ENCODE assay signal across 30 cellular contexts in the genomic region with DNA sequence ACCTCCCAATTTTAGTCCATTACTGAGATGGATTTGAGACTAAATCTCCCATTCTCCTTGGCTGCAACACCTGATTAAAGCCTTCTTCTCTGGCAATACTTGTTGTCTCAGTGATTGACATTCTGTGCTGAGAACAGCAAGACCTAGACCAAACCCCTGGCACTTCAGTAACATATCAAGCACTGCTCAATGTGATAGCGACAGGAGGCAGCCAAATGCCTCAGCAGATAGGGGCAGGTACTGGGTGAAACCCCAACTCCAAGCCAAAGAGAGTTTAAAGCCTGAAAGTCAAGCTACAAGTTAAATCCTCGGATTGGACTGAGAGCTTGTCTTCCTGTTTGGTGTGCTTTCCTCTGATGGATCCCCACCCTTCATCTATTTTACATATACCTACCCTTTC.
"Had no signal": no experiment of that assay in that cellular context is flagged by ENCODE, and none has a peak within 500 bp of the region (broad histone marks: within the 10 kb centered on the region; RNA-seq: fewer than 3 reads in every experiment).

No MANE protein-coding gene starts in this region.

- H3K36me3 Mint-ChIP-seq: activated naive CD4-positive, alpha-beta T cell treated with anti-CD3 and anti-CD28 coated beads, Interleukin-2, amount 10 ng/mL, durations not matched to agents 7 days and 5 days; activated naive CD8-positive, alpha-beta T cell treated with anti-CD3 and anti-CD28 coated beads, Interleukin-2, amount 10 ng/mL, durations not matched to agents 7 days and 5 days; natural killer cell treated with Interleukin-12 subunit alpha and Interleukin-12 subunit beta and Interleukin-15 and Interleukin-18, amount 100 ng/mL, for 72 hours had no signal

- DNase-seq: activated CD4-positive, alpha-beta T cell treated with anti-CD3 and anti-CD28 coated beads for 48 hours; activated CD4-positive, alpha-beta T cell treated with anti-CD3 and anti-CD28 coated beads, Interleukin-2, amount 50 U/mL, for 48 hours; activated CD8-positive, alpha-beta memory T cell treated with anti-CD3 and anti-CD28 coated beads for 24 hours; activated CD8-positive, alpha-beta memory T cell treated with anti-CD3 and anti-CD28 coated beads, Interleukin-2, amount 50 U/mL, for 4 hours; activated gamma-delta T cell; activated naive CD4-positive, alpha-beta T cell treated with anti-CD3 and anti-CD28 coated beads, Interleukin-2, amount 10 ng/mL, durations not matched to agents 7 days and 5 days; activated naive CD8-positive, alpha-beta T cell treated with anti-CD3 and anti-CD28 coated beads, Interleukin-2, amount 10 ng/mL, durations not matched to agents 7 days and 5 days; activated T-cell treated with anti-CD3 and anti-CD28 coated beads, Interleukin-2, amount 50 U/mL, for 1 hour; cortex of kidney; foreskin fibroblast; sigmoid colon; stimulated activated CD4-positive, alpha-beta T cell treated with anti-CD3 and anti-CD28 coated beads, Interleukin-1b, Interleukin-23, amount 100 ng/mL, for 48 hours; stimulated activated CD4-positive, alpha-beta T cell treated with anti-CD3 and anti-CD28 coated beads, Interleukin-4, amount 100 ng/mL, for 4 hours; stimulated activated CD8-positive, alpha-beta memory T cell treated with anti-CD3 and anti-CD28 coated beads, Interleukin-4, amount 100 ng/mL, for 48 hours; stomach; SW 1271; T-helper 9 cell; transverse colon had no signal

- H3K27ac Mint-ChIP-seq: activated naive CD4-positive, alpha-beta T cell treated with anti-CD3 and anti-CD28 coated beads, Interleukin-2, amount 10 ng/mL, durations not matched to agents 7 days and 5 days; activated naive CD8-positive, alpha-beta T cell treated with anti-CD3 and anti-CD28 coated beads, Interleukin-2, amount 10 ng/mL, durations not matched to agents 7 days and 5 days; memory B cell; natural killer cell treated with Interleukin-12 subunit alpha and Interleukin-12 subunit beta and Interleukin-15 and Interleukin-18, amount 100 ng/mL, for 72 hours; stimulated activated memory B cell treated with anti-CD40 and anti-IgM and Interleukin-4, amounts not matched to agents 10 μg/mL and 1 μg/mL and 100 μg/mL, for 72 hours; T-helper 1 cell treated with Interleukin-12 subunit alpha and Interleukin-12 subunit beta and Interleukin-4 antibody, amounts not matched to agents 30 μg/mL and 1 μg/mL, for 36 hours had no signal

- H3K4me1 Mint-ChIP-seq: memory B cell had no signal

- H3K27me3 ChIP-seq: ascending aorta, cardiac muscle cell, heart right ventricle, sigmoid colon, stomach, suprapubic skin, transverse colon had no signal

- H3K4me2 ChIP-seq: smooth muscle cell had no signal

- H3K9me3 ChIP-seq: ascending aorta, sigmoid colon, suprapubic skin had no signal

- H3K4me3 ChIP-seq: ascending aorta, cardiac muscle cell, heart right ventricle, sigmoid colon, smooth muscle cell, stomach, suprapubic skin, transverse colon had no signal

- H3K27me3 Mint-ChIP-seq: activated naive CD4-positive, alpha-beta T cell treated with anti-CD3 and anti-CD28 coated beads, Interleukin-2, amount 10 ng/mL, durations not matched to agents 7 days and 5 days; brain had no signal

- H3K4me3 Mint-ChIP-seq: activated naive CD4-positive, alpha-beta T cell treated with anti-CD3 and anti-CD28 coated beads, Interleukin-2, amount 10 ng/mL, durations not matched to agents 7 days and 5 days; activated naive CD8-positive, alpha-beta T cell treated with anti-CD3 and anti-CD28 coated beads, Interleukin-2, amount 10 ng/mL, durations not matched to agents 7 days and 5 days; brain; memory B cell; natural killer cell treated with Interleukin-12 subunit alpha and Interleukin-12 subunit beta and Interleukin-15 and Interleukin-18, amount 100 ng/mL, for 72 hours; stimulated activated memory B cell treated with anti-CD40 and anti-IgM and Interleukin-4, amounts not matched to agents 10 μg/mL and 1 μg/mL and 100 μg/mL, for 72 hours; T-helper 1 cell treated with Interleukin-12 subunit alpha and Interleukin-12 subunit beta and Interleukin-4 antibody, amounts not matched to agents 30 μg/mL and 1 μg/mL, for 36 hours had no signal

- ATAC-seq: activated CD4-positive, CD25-positive, alpha-beta regulatory T cell treated with anti-CD3 and anti-CD28 coated beads, Interleukin-2, amount 50 U/mL, for 24 hours; stimulated activated memory B cell treated with anti-CD40 and anti-IgM and Interleukin-4, amounts not matched to agents 10 μg/mL and 1 μg/mL and 100 μg/mL, for 72 hours had no signal

- H3K27ac ChIP-seq: cardiac muscle cell, stomach, suprapubic skin, transverse colon, VCaP had no signal

- H3K36me3 ChIP-seq: ascending aorta, cardiac muscle cell, suprapubic skin, transverse colon had no signal
